Comparison of ENCODE assay signal across 10 cellular contexts in the genomic region with DNA sequence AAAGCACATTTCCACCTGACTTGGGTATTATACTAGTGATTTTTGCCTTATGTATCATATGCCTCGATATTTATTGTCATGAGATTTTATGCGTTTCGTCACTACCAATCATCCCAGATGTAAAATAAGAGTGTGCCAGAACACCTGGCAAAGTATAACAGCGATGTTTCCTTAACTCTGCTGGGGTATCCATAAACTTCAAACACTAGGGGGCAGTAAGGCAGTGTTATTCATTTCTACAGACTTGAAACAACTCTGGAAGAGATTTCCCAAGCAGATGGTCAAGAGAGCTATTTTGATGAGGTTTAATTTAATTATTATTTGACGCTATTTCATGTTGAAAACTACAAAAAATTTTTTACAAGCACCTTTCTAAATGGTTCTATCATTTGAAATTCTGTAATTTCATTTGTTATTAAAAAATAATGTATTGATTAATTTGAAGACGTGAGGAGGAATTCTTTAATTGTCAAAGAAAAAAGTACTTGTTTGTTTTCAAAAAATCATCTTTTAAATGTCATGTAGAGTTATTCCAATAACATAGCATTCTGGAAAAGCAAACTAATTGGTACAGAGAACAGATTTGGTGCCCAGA.
A peak's percentile ranks its signal among the peaks of the same experiment; 100 is the strongest.
DNase-seq lines count a peak whose midpoint lies in the region; ATAC-seq and FAIRE-seq lines count a peak whose summit lies in the region.
"Had no signal": no experiment of that assay in that cellular context is flagged by ENCODE, and none has a peak within 500 bp of the region (broad histone marks: within the 10 kb centered on the region; RNA-seq: fewer than 3 reads in every experiment).

No MANE protein-coding gene starts in this region.

- FAIRE-seq in RCC 7860 (lab: Jason Lieb, UNC): peak; percentile 55

- DNase-seq in DMS53 treated with DMSO at 0.1 percent for 48 hours (lab: John Stamatoyannopoulos, UW; ENCODE audit: unreplicated experiment) (peak; percentile 56), Kasumi-1 (lab: John Stamatoyannopoulos, UW) (peak; percentile 32 to 47), RCC 7860 (ENCODE audit: low spot score) (no peak), glomerular visceral epithelial cell (ENCODE audit: extremely low spot score) (peak; percentile 6), ecto neural progenitor cell (ENCODE audit: low spot score) (no peak), inferior parietal cortex (ENCODE audit: extremely low spot score) (no peak)
- DNase-seq: activated T-cell treated with anti-CD3 and anti-CD28 coated beads, Interleukin-2, amount 50 U/mL, for 1 hour; NK-92 treated with Interleukin-12 subunit alpha and Interleukin-12 subunit beta, amount 100 ng/mL, for 24 hours had no signal

- ATAC-seq in GM21367 (IDR thresholded peaks at IDR 0.05; ENCODE audit: unreplicated experiment) (no peak), HG03469 (IDR thresholded peaks at IDR 0.05; ENCODE audit: unreplicated experiment) (no peak)

Comparison
In these comparisons a context has a peak if more than half of its experiments do, and no peak if none do; other contexts are left out.
1. DNase-seq: peak in DMS53 treated with DMSO at 0.1 percent for 48 hours (single experiment), Kasumi-1 (2 of 2) and glomerular visceral epithelial cell (single experiment); none in RCC 7860 (single experiment), ecto neural progenitor cell (single experiment) and inferior parietal cortex (single experiment).